In genomic region chr6:138084904-138085838, GRCh38 we compare ENCODE assay signal across 1 cellular context.
A peak's percentile ranks its signal among the peaks of the same experiment; 100 is the strongest.
TF ChIP-seq lines count a peak whose summit lies in the region.

No MANE protein-coding gene starts in this region.

TF ChIP-seq in HepG2, 621 proteins besides CTCF, POLR2A, EP300 and RAD21 (continued from another document and continues in another):
- peak; percentile 45; the same call in 1 of the 2 replicates for TF ChIP-seq ZBED4 (CRISPR knock-in tag; IDR thresholded peaks at IDR 0.05; ENCODE audit: borderline replicate concordance)
- no peak for TF ChIP-seq ZNF20 (CRISPR knock-in tag; IDR thresholded peaks at IDR 0.05)
- peak; percentile 49; the same call in 1 of the 2 replicates for TF ChIP-seq ZNF788 (CRISPR knock-in tag; IDR thresholded peaks at IDR 0.05; ENCODE audit: borderline replicate concordance)
- no peak for TF ChIP-seq ZNF687 (CRISPR knock-in tag; IDR thresholded peaks at IDR 0.05)
- TF ChIP-seq ZNF329 (CRISPR knock-in tag; IDR thresholded peaks at IDR 0.05; ENCODE audit: low read depth), result no peak
- no peak for TF ChIP-seq ZNF432 (CRISPR knock-in tag; IDR thresholded peaks at IDR 0.05; ENCODE audit: borderline replicate concordance)
- no peak for TF ChIP-seq ZNF724P (CRISPR knock-in tag; IDR thresholded peaks at IDR 0.05; ENCODE audit: borderline replicate concordance)
- no peak for TF ChIP-seq SP2 (CRISPR knock-in tag; IDR thresholded peaks at IDR 0.05)
- no peak for TF ChIP-seq GMEB2 (CRISPR knock-in tag; IDR thresholded peaks at IDR 0.05; ENCODE audit: low read depth)
- TF ChIP-seq NCOA2 (CRISPR knock-in tag; IDR thresholded peaks at IDR 0.05), result peak; percentile 80
- peak; percentile 86; the same call in 1 of the 2 replicates for TF ChIP-seq TARDBP (CRISPR knock-in tag; IDR thresholded peaks at IDR 0.05)
- no peak for TF ChIP-seq SNRNP70 (IDR thresholded peaks at IDR 0.05; ENCODE audit: low read depth, low read length)
- TF ChIP-seq PHF20 (CRISPR knock-in tag; IDR thresholded peaks at IDR 0.05), result no peak
- TF ChIP-seq ZMAT3 (CRISPR knock-in tag; conservative IDR thresholded peaks at IDR 0.05), result 0 out of 2 replicates have a peak, but pooled peaks have one; percentile 37
- TF ChIP-seq ZKSCAN5 (CRISPR knock-in tag; IDR thresholded peaks at IDR 0.05), result no peak
- peak; percentile 95 for TF ChIP-seq HMG20A (CRISPR knock-in tag; IDR thresholded peaks at IDR 0.05; ENCODE audit: borderline replicate concordance)
- TF ChIP-seq MTF2 (CRISPR knock-in tag; IDR thresholded peaks at IDR 0.05; ENCODE audit: borderline replicate concordance), result no peak
- peak; percentile 96 to 98 for TF ChIP-seq NR2F1 (CRISPR knock-in tag; IDR thresholded peaks at IDR 0.05)
- TF ChIP-seq ZBTB44 (CRISPR knock-in tag; IDR thresholded peaks at IDR 0.05), result no peak
- TF ChIP-seq SOX13 (IDR thresholded peaks at IDR 0.05), result peak; percentile 89
- TF ChIP-seq SOX13 (CRISPR knock-in tag; conservative IDR thresholded peaks at IDR 0.05 in 1 of 2, IDR thresholded peaks at IDR 0.05 in 1 of 2), result peak in 1 of 2 experiments; percentile 94; a peak in 2 of 4 replicates
- peak; percentile 94 for TF ChIP-seq ZNF331 (CRISPR knock-in tag; IDR thresholded peaks at IDR 0.05)
- TF ChIP-seq CBX1 (IDR thresholded peaks at IDR 0.05; ENCODE audit: low read depth), result peak; percentile 50
- no peak for TF ChIP-seq GRHL1 (CRISPR knock-in tag; conservative IDR thresholded peaks at IDR 0.05)
- peak in 1 of 2 experiments; percentile 55; a peak in 1 of 4 replicates for TF ChIP-seq REST (IDR thresholded peaks at IDR 0.05; ENCODE audit: borderline replicate concordance in 1 of 2, low read depth in 1 of 2, low read length in 2 of 2)
- 0 out of 2 replicates have a peak, but pooled peaks have one; percentile 35 for TF ChIP-seq ZHX1 (CRISPR knock-in tag; IDR thresholded peaks at IDR 0.05; ENCODE audit: low read depth)
- TF ChIP-seq RXRB (CRISPR knock-in tag; IDR thresholded peaks at IDR 0.05; ENCODE audit: borderline replicate concordance), result peak; percentile 93
- no peak for TF ChIP-seq TBX3 (IDR thresholded peaks at IDR 0.05; ENCODE audit: borderline replicate concordance)
- peak; percentile 36; the same call in 1 of the 2 replicates for TF ChIP-seq ZNF639 (CRISPR knock-in tag; conservative IDR thresholded peaks at IDR 0.05)
- peak; percentile 43; the same call in 1 of the 2 replicates for TF ChIP-seq TGIF2 (CRISPR knock-in tag; IDR thresholded peaks at IDR 0.05)
- peak; percentile 69 for TF ChIP-seq CCDC6 (CRISPR knock-in tag; IDR thresholded peaks at IDR 0.05)
- no peak for TF ChIP-seq ZNF335 (CRISPR knock-in tag; IDR thresholded peaks at IDR 0.05)
